Comparison of ENCODE assay signal across 12 cellular contexts in the genomic region with DNA sequence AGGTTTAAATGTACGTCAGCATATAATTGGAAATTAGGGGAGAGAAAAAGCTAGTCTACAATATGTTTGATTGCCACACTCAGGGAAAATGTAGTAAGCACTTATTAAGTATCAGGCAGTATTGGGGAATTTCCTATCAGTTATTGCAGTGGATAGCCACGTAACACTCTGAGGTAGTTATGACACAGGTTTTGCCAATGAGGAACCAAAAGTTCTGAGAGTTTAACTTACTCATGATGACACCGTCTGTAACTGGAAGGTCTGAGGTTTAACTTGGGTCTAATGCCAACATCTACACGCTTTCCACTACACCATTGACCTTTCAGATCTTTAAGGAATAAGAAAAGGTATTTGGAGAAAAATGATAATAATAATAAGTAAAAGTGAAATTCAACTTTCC.
DNase-seq lines count a peak whose midpoint lies in the region; ATAC-seq lines count a peak whose summit lies in the region.
"Had no signal": no experiment of that assay in that cellular context is flagged by ENCODE, and none has a peak within 500 bp of the region (broad histone marks: within the 10 kb centered on the region; RNA-seq: fewer than 3 reads in every experiment).

No MANE protein-coding gene starts in this region.

- no peaks in the 10 kb centered on the region for H3K27me3 Mint-ChIP-seq in stimulated activated naive CD8-positive, alpha-beta T cell treated with anti-CD3 and anti-CD28 coated beads, Interleukin-15, amount 100 ng/mL, for 72 hours
- peaks cover 0 to 2% of the 10 kb centered on the region in 2 donors for H3K27me3 Mint-ChIP-seq in CD8-positive, alpha-beta memory T cell
- H3K27me3 Mint-ChIP-seq: T-cell had no signal

- H3K4me3 ChIP-seq in CD8-positive, alpha-beta memory T cell (ENCODE audit: low read length) = no peak overlapping the region

- peaks cover 10% of the 10 kb centered on the region for H3K4me1 Mint-ChIP-seq in stimulated activated naive CD8-positive, alpha-beta T cell treated with anti-CD3 and anti-CD28 coated beads, Interleukin-15, amount 100 ng/mL, for 72 hours
- H3K4me1 Mint-ChIP-seq in CD8-positive, alpha-beta memory T cell = no peaks in the 10 kb centered on the region
- H3K4me1 Mint-ChIP-seq: T-cell had no signal

- H3K36me3 Mint-ChIP-seq in activated naive CD4-positive, alpha-beta T cell treated with anti-CD3 and anti-CD28 coated beads, Interleukin-2, amount 50 U/mL, for 72 hours = peaks cover 20 to 21% of the 10 kb centered on the region in 2 donors
- H3K36me3 Mint-ChIP-seq in CD8-positive, alpha-beta memory T cell = peaks cover 3 to 38% (median 6%) of the 10 kb centered on the region in 3 donors

- no peak overlapping the region for H3K27ac Mint-ChIP-seq in activated naive CD4-positive, alpha-beta T cell treated with anti-CD3 and anti-CD28 coated beads, Interleukin-2, amount 50 U/mL, for 72 hours
- no peak overlapping the region for H3K27ac Mint-ChIP-seq in stimulated activated naive CD8-positive, alpha-beta T cell treated with anti-CD3 and anti-CD28 coated beads, Interleukin-15, amount 100 ng/mL, for 72 hours
- H3K27ac Mint-ChIP-seq in CD8-positive, alpha-beta memory T cell = no peak overlapping the region
- H3K27ac Mint-ChIP-seq: T-cell had no signal

- peak; percentile 68 to 76 for ATAC-seq in activated naive CD4-positive, alpha-beta T cell treated with anti-CD3 and anti-CD28 coated beads, Interleukin-2, amount 50 U/mL, for 72 hours
- ATAC-seq in HG02870 (IDR thresholded peaks at IDR 0.05; ENCODE audit: unreplicated experiment) = peak; percentile 95
- peak; percentile 81 for ATAC-seq in stimulated activated naive CD8-positive, alpha-beta T cell treated with anti-CD3 and anti-CD28 coated beads, Interleukin-15, amount 100 ng/mL, for 72 hours
- ATAC-seq: T-cell had no signal

- H3K36me3 ChIP-seq in CD8-positive, alpha-beta memory T cell (ENCODE audit: insufficient read depth, low read length) = no peaks in the 10 kb centered on the region

- H3K27me3 ChIP-seq in CD8-positive, alpha-beta memory T cell (ENCODE audit: insufficient read depth, low read length, poor library complexity, severe bottlenecking) = no peaks in the 10 kb centered on the region

- H3K4me1 ChIP-seq in CD8-positive, alpha-beta memory T cell (ENCODE audit: insufficient read depth, low read length) = no peaks in the 10 kb centered on the region

- CTCF ChIA-PET in CD8-positive, alpha-beta memory T cell (lab: Charles Lee) = no interaction called here

- no peak overlapping the region for H3K27ac ChIP-seq in CD8-positive, alpha-beta memory T cell (ENCODE audit: low read depth, low read length)

- DNase-seq in activated naive CD4-positive, alpha-beta T cell treated with anti-CD3 and anti-CD28 coated beads, Interleukin-2, amount 50 U/mL, for 72 hours (ENCODE audit: low spot score in 2 of 2) = no peak
- DNase-seq in activated naive CD4-positive, alpha-beta T cell treated with Interleukin-2 at 50 U/mL for 16 hours = no peak
- peak; percentile 80 for DNase-seq in NOMO-1 treated with DMSO at 0.1 percent for 48 hours (lab: John Stamatoyannopoulos, UW; ENCODE audit: unreplicated experiment)
- DNase-seq in stimulated activated naive CD8-positive, alpha-beta T cell treated with anti-CD3 and anti-CD28 coated beads, Interleukin-15, amount 100 ng/mL, for 72 hours = no peak
- no peak for DNase-seq in G401 (ENCODE audit: low spot score)
- DNase-seq in CD8-positive, alpha-beta memory T cell = no peak
- DNase-seq in activated T-cell treated with anti-CD3 and anti-CD28 coated beads, Interleukin-2, amount 50 U/mL, for 1 hour = no peak
- DNase-seq: activated effector memory CD4-positive, alpha-beta T cell treated with anti-CD3 and anti-CD28 coated beads, Interleukin-2, amount 50 U/mL, for 16 hours; mesendoderm; NCI-H226; T-cell had no signal

- peaks cover 10 to 18% of the 10 kb centered on the region in 2 donors for H3K9me3 Mint-ChIP-seq in activated naive CD4-positive, alpha-beta T cell treated with anti-CD3 and anti-CD28 coated beads, Interleukin-2, amount 50 U/mL, for 72 hours
- H3K9me3 Mint-ChIP-seq in stimulated activated naive CD8-positive, alpha-beta T cell treated with anti-CD3 and anti-CD28 coated beads, Interleukin-15, amount 100 ng/mL, for 72 hours = peaks cover 9 to 27% of the 10 kb centered on the region in 2 donors
- H3K9me3 Mint-ChIP-seq in CD8-positive, alpha-beta memory T cell = peaks cover 16 to 35% (median 26%) of the 10 kb centered on the region in 5 donors

- peaks cover under 1% of the 10 kb centered on the region for H3K9me3 ChIP-seq in CD8-positive, alpha-beta memory T cell (ENCODE audit: low read length)

- in situ Hi-C loops in G401 (cut with HindIII; ENCODE audit: low sequenced_read_pairs) = no loop called here

- POLR2A ChIA-PET in CD8-positive, alpha-beta memory T cell (lab: Charles Lee) = no interaction called here

- no peak overlapping the region for H3K4me3 Mint-ChIP-seq in stimulated activated naive CD8-positive, alpha-beta T cell treated with anti-CD3 and anti-CD28 coated beads, Interleukin-15, amount 100 ng/mL, for 72 hours
- H3K4me3 Mint-ChIP-seq in CD8-positive, alpha-beta memory T cell = no peak overlapping the region
- H3K4me3 Mint-ChIP-seq: T-cell had no signal
